ENCODE assay signal across 11 cellular contexts in the genomic region with DNA sequence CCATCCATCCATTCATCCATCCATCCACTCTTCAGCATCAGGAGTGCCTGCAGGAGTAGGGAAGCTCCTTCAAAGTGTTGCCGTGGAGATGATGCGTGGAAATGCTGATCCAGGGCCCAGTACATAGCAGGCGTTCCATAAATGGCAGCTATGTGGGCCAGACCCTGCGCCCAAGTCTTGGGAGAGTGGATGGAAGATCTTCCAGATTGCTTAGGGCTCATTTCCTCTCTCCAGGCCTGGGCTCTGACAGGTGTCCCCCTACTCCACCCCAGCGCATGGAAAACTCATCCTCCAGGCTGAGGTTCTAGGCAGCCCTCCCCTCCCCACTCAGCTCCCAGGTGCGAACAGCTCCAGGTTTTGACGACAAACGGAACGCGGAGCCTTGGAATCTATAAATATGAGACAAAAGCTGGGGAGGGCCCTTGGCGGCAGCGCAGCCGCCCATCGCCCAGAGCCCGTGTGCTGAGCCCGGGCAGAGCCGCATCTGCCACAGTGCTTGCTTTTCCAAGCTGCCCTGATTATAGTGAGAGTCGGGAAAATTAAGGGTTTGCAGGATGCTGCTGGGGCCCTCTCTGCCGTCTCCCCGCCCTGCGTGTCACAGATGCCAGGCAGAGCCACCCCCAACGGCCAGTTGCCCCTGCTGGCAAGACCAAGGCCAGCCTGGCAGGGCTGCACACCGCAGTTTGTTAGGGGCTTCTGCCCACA. TPM values are rescaled to one million over a fixed set of nuclear protein-coding genes. Genes with fewer than 3 reads are reported as not detected.
DNase-seq lines count a peak whose midpoint lies in the region; ATAC-seq, FAIRE-seq and TF ChIP-seq lines count a peak whose summit lies in the region.
"Had no signal": no experiment of that assay in that cellular context is flagged by ENCODE, and none has a peak within 500 bp of the region (broad histone marks: within the 10 kb centered on the region; RNA-seq: fewer than 3 reads in every experiment).

No MANE protein-coding gene starts in this region.

- no peaks in the 10 kb centered on the region for H3K4me1 Mint-ChIP-seq in astrocyte (ENCODE audit: low read depth, unreplicated experiment)

- no peaks in the 10 kb centered on the region for H3K9me2 ChIP-seq in neural cell (ENCODE audit: insufficient read depth, low read length)

- no peaks in the 10 kb centered on the region for H3K36me3 Mint-ChIP-seq in astrocyte (ENCODE audit: low read depth, unreplicated experiment)

- no peak for TF ChIP-seq RAD21 in neural cell (conservative IDR thresholded peaks at IDR 0.05)

- no peak for FAIRE-seq in astrocyte (lab: Jason Lieb, UNC)
- FAIRE-seq: A204.1 had no signal

- H3K4me2 ChIP-seq in DND-41 (ENCODE audit: insufficient read depth, low read length) = no peak overlapping the region
- peak overlapping the region; percentile 93 for H3K4me2 ChIP-seq in astrocyte (ENCODE audit: low read length)
- peak overlapping the region; percentile 68 for H3K4me2 ChIP-seq in neural cell (ENCODE audit: low read length)

- H4K20me1 ChIP-seq in DND-41 (ENCODE audit: insufficient read depth, low read length) = no peaks in the 10 kb centered on the region
- H4K20me1 ChIP-seq in astrocyte (ENCODE audit: insufficient read depth, low read length) = no peaks in the 10 kb centered on the region
- H4K20me1 ChIP-seq in neural cell (ENCODE audit: insufficient read depth) = no peaks in the 10 kb centered on the region

- no peak for TF ChIP-seq EP300 in neural cell (conservative IDR thresholded peaks at IDR 0.05; ENCODE audit: poor library complexity, severe bottlenecking)

- peaks cover 3% of the 10 kb centered on the region for H3K9me3 Mint-ChIP-seq in astrocyte (ENCODE audit: unreplicated experiment)

- H3K36me3 ChIP-seq in DND-41 (ENCODE audit: insufficient read depth, low read length) = no peaks in the 10 kb centered on the region
- H3K36me3 ChIP-seq in astrocyte (ENCODE audit: insufficient read depth, low read length) = no peaks in the 10 kb centered on the region
- H3K36me3 ChIP-seq in neural cell (ENCODE audit: insufficient read depth, low read length) = no peaks in the 10 kb centered on the region

- H3K4me1 ChIP-seq in DND-41 (ENCODE audit: insufficient read depth, low read length) (peaks cover 34% of the 10 kb centered on the region), astrocyte (ENCODE audit: insufficient read depth, low read length) (peaks cover 5% of the 10 kb centered on the region)

- no peak overlapping the region for H3K27ac Mint-ChIP-seq in astrocyte (ENCODE audit: unreplicated experiment)

- no peak overlapping the region for H2AFZ ChIP-seq in DND-41 (ENCODE audit: low read depth, low read length)
- no peak overlapping the region for H2AFZ ChIP-seq in astrocyte (ENCODE audit: low read depth, low read length)
- H2AFZ ChIP-seq in neural cell (ENCODE audit: low read depth, low read length) = no peak overlapping the region

- no peak overlapping the region for H3K4me3 ChIP-seq in DND-41 (ENCODE audit: low read depth in 1 of 2, low read length in 2 of 2)
- no peak overlapping the region for H3K4me3 ChIP-seq in astrocyte (ENCODE audit: insufficient read depth, low read depth, low read length)
- H3K4me3 ChIP-seq in neural cell (ENCODE audit: low read length) = peak overlapping the region; percentile 86

- H3K9ac ChIP-seq in DND-41 (ENCODE audit: low read depth, low read length) (peak overlapping the region; percentile 40; the same call in 1 of the 2 replicates), astrocyte (ENCODE audit: low read length) (no peak overlapping the region), neural cell (ENCODE audit: low read length) (peak overlapping the region; percentile 68)

- H3K27ac ChIP-seq in DND-41 (ENCODE audit: low read length) = no peak overlapping the region
- H3K27ac ChIP-seq in astrocyte (ENCODE audit: low read depth, low read length) = no peak overlapping the region
- no peak overlapping the region for H3K27ac ChIP-seq in neural cell (ENCODE audit: low read length)

- peak; percentile 26 for DNase-seq in NCI-H146 (lab: John Stamatoyannopoulos, UW)
- no peak for DNase-seq in NCI-H146 treated with DMSO at 0.1 percent for 48 hours (lab: John Stamatoyannopoulos, UW; ENCODE audit: unreplicated experiment)
- no peak for DNase-seq in DND-41
- DNase-seq in astrocyte (ENCODE audit: low read depth) = no peak
- no peak for DNase-seq in stimulated activated CD4-positive, alpha-beta T cell treated with anti-CD3 and anti-CD28 coated beads, Interleukin-15, amount 100 ng/mL, for 24 hours
- DNase-seq in EL = no peak
- DNase-seq: NCI-H1436 treated with DMSO at 0.1 percent for 48 hours had no signal

- no peak overlapping the region for H3K4me3 Mint-ChIP-seq in astrocyte (ENCODE audit: unreplicated experiment)

- peaks cover 64% of the 10 kb centered on the region for H3K27me3 Mint-ChIP-seq in astrocyte (ENCODE audit: low read depth, unreplicated experiment)

- TF ChIP-seq CTCF in DND-41 (IDR thresholded peaks at IDR 0.05; ENCODE audit: borderline replicate concordance, extremely low read depth, low read length, poor library complexity, severe bottlenecking) (no peak), astrocyte (IDR thresholded peaks at IDR 0.05; ENCODE audit: insufficient read depth, low read depth, low read length) (no peak), neural cell (IDR thresholded peaks at IDR 0.05; ENCODE audit: poor library complexity, severe bottlenecking) (no peak)

- H3K27me3 ChIP-seq in DND-41 (ENCODE audit: insufficient read depth, low read length, poor library complexity) (no peaks in the 10 kb centered on the region), astrocyte (ENCODE audit: insufficient read depth, low read length) (peaks cover 9% of the 10 kb centered on the region), neural cell (ENCODE audit: insufficient read depth, low read depth, low read length) (no peaks in the 10 kb centered on the region)

- ATAC-seq in DND-41 (ENCODE audit: insufficient read depth, low read depth) = no peak
- ATAC-seq in HG02571 (IDR thresholded peaks at IDR 0.05; ENCODE audit: unreplicated experiment) = no peak

- no peaks in the 10 kb centered on the region for H3F3A ChIP-seq in neural cell (ENCODE audit: insufficient read depth, low read length, poor library complexity, severe bottlenecking)

- no peaks in the 10 kb centered on the region for H3K9me3 ChIP-seq in DND-41 (ENCODE audit: insufficient read depth, low read length, severe bottlenecking)
- no peaks in the 10 kb centered on the region for H3K9me3 ChIP-seq in astrocyte (ENCODE audit: insufficient read depth, low read depth, low read length)
- H3K9me3 ChIP-seq in neural cell (ENCODE audit: low read length) = no peaks in the 10 kb centered on the region

- H3K79me2 ChIP-seq in DND-41 (ENCODE audit: insufficient read depth, low read length) (no peaks in the 10 kb centered on the region), astrocyte (ENCODE audit: insufficient read depth, low read length) (no peaks in the 10 kb centered on the region), neural cell (replicated peaks; ENCODE audit: insufficient read depth, low read length) (no peaks in the 10 kb centered on the region)

TF ChIP-seq in neural cell, 6 proteins besides CTCF, POLR2A, EP300 and RAD21:
- TF ChIP-seq, protein P1, sequence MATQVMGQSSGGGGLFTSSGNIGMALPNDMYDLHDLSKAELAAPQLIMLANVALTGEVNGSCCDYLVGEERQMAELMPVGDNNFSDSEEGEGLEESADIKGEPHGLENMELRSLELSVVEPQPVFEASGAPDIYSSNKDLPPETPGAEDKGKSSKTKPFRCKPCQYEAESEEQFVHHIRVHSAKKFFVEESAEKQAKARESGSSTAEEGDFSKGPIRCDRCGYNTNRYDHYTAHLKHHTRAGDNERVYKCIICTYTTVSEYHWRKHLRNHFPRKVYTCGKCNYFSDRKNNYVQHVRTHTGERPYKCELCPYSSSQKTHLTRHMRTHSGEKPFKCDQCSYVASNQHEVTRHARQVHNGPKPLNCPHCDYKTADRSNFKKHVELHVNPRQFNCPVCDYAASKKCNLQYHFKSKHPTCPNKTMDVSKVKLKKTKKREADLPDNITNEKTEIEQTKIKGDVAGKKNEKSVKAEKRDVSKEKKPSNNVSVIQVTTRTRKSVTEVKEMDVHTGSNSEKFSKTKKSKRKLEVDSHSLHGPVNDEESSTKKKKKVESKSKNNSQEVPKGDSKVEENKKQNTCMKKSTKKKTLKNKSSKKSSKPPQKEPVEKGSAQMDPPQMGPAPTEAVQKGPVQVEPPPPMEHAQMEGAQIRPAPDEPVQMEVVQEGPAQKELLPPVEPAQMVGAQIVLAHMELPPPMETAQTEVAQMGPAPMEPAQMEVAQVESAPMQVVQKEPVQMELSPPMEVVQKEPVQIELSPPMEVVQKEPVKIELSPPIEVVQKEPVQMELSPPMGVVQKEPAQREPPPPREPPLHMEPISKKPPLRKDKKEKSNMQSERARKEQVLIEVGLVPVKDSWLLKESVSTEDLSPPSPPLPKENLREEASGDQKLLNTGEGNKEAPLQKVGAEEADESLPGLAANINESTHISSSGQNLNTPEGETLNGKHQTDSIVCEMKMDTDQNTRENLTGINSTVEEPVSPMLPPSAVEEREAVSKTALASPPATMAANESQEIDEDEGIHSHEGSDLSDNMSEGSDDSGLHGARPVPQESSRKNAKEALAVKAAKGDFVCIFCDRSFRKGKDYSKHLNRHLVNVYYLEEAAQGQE (IDR thresholded peaks at IDR 0.05; ENCODE audit: borderline replicate concordance) = no peak
- TF ChIP-seq POLR2AphosphoS5 (IDR thresholded peaks at IDR 0.05) (no peak), TAF1 (IDR thresholded peaks at IDR 0.05; ENCODE audit: low read depth) (no peak), SMC3 (conservative IDR thresholded peaks at IDR 0.05; ENCODE audit: poor library complexity) (no peak), EZH2 (IDR thresholded peaks at IDR 0.05; ENCODE audit: borderline replicate concordance, insufficient read depth, low read length, poor library complexity, severe bottlenecking) (no peak), MXI1 (conservative IDR thresholded peaks at IDR 0.05; ENCODE audit: poor library complexity, severe bottlenecking) (no peak)
TF ChIP-seq in neural cell: peak in this region for 0.

RNA-seq across cellular contexts. Expression of gene BEGAIN, which starts 1.6 kb away (rescaled TPM):
- 0.54 and 0.89 TPM in 2 replicates for total RNA-seq in astrocyte
- polyA plus RNA-seq in neural cell = 10.9 and 28.2 TPM in 2 replicates
- polyA minus RNA-seq in neural cell = 17.5 and 27.8 TPM in 2 replicates
- total RNA-seq: fibroblast of villous mesenchyme had no signal
